Comparison of ENCODE assay signal across 11 cellular contexts in the genomic region with DNA sequence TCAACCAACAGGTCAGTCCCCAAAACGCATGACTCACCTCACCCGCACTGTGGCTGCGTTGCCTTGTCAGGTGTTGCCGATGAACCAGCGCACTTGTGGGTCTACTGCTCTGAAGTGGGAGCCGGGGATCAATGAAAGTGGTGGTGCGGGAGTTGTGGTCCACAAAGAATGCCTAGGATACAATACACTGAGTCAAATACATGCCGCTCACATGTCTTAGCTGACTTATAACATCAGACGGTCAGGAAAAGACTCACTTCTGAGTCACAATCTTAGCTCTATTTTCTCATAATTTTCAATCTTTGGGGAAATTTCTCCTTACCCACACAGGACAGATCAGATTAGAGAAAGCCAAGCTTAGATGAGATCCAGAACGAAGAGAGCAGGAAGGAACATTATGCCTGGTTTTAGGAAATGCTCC.
A peak's percentile ranks its signal among the peaks of the same experiment; 100 is the strongest.
DNase-seq lines count a peak whose midpoint lies in the region; ATAC-seq and TF ChIP-seq lines count a peak whose summit lies in the region.
"Had no signal": no experiment of that assay in that cellular context is flagged by ENCODE, and none has a peak within 500 bp of the region (broad histone marks: within the 10 kb centered on the region; RNA-seq: fewer than 3 reads in every experiment).

No MANE protein-coding gene starts in this region.

- H3K4me3 ChIP-seq in esophagus muscularis mucosa: no peak overlapping the region

- no peak overlapping the region for H3K27ac ChIP-seq in esophagus muscularis mucosa (replicated peaks in 1 of 4)

- no peaks in the 10 kb centered on the region for H3K9me3 ChIP-seq in esophagus muscularis mucosa

- intact Hi-C loops in activated CD4-positive, alpha-beta T cell treated with anti-CD3 and anti-CD28 coated beads, Interleukin-2, amount 10 ng/mL, durations not matched to agents 24 days and 14 days (cut with micrococcal nuclease): no loop called here
- intact Hi-C loops in esophagus muscularis mucosa (cut with DNase I): no loop called here

- peaks cover 0 to 6% (median 0%) of the 10 kb centered on the region in 4 donors for H3K36me3 ChIP-seq in esophagus muscularis mucosa

- H3K36me3 Mint-ChIP-seq in activated CD4-positive, alpha-beta T cell treated with anti-CD3 and anti-CD28 coated beads, Interleukin-2, amount 10 ng/mL, durations not matched to agents 24 days and 14 days (ENCODE audit: low read depth): peaks cover 2% of the 10 kb centered on the region
- H3K36me3 Mint-ChIP-seq in effector memory CD8-positive, alpha-beta T cell (ENCODE audit: insufficient read depth): no peaks in the 10 kb centered on the region

- WGBS in esophagus muscularis mucosa: 93% methylated on average over 10 of the region's 10 CpGs

- peak overlapping the region; percentile 35 for H3K27ac Mint-ChIP-seq in activated CD4-positive, alpha-beta T cell treated with anti-CD3 and anti-CD28 coated beads, Interleukin-2, amount 10 ng/mL, durations not matched to agents 24 days and 14 days
- H3K27ac Mint-ChIP-seq in effector memory CD8-positive, alpha-beta T cell: no peak overlapping the region

- peak overlapping the region; percentile 5 for H3K4me3 Mint-ChIP-seq in activated CD4-positive, alpha-beta T cell treated with anti-CD3 and anti-CD28 coated beads, Interleukin-2, amount 10 ng/mL, durations not matched to agents 24 days and 14 days
- no peak overlapping the region for H3K4me3 Mint-ChIP-seq in effector memory CD8-positive, alpha-beta T cell

- no peaks in the 10 kb centered on the region for H3K27me3 Mint-ChIP-seq in activated CD4-positive, alpha-beta T cell treated with anti-CD3 and anti-CD28 coated beads, Interleukin-2, amount 10 ng/mL, durations not matched to agents 24 days and 14 days
- H3K27me3 Mint-ChIP-seq in effector memory CD8-positive, alpha-beta T cell: peaks cover 4 to 12% of the 10 kb centered on the region in 2 donors

- no peak for TF ChIP-seq POLR2A in esophagus muscularis mucosa (IDR thresholded peaks at IDR 0.05; ENCODE audit: low read depth)

- TF ChIP-seq EP300 in esophagus muscularis mucosa (IDR thresholded peaks at IDR 0.05): no peak

- TF ChIP-seq CTCF in esophagus muscularis mucosa (IDR thresholded peaks at IDR 0.05): no peak

- peaks cover 0 to 10% (median 4%) of the 10 kb centered on the region in 4 donors for H3K4me1 ChIP-seq in esophagus muscularis mucosa

- peak; percentile 43 for ATAC-seq in effector memory CD8-positive, alpha-beta T cell (replicated peaks)
- no peak for ATAC-seq in HG03520 (IDR thresholded peaks at IDR 0.05; ENCODE audit: unreplicated experiment)

- peak; percentile 31 for DNase-seq in HK-2 (ENCODE audit: unreplicated experiment)
- DNase-seq in activated CD4-positive, alpha-beta T cell treated with anti-CD3 and anti-CD28 coated beads, Interleukin-2, amount 10 ng/mL, durations not matched to agents 24 days and 14 days: peak; percentile 66
- no peak for DNase-seq in effector memory CD8-positive, alpha-beta T cell
- DNase-seq in stimulated activated CD4-positive, alpha-beta T cell treated with anti-CD3 and anti-CD28 coated beads, Interleukin-2, amount 100 ng/mL, for 24 hours: peak; percentile 53 to 67
- DNase-seq in NCI-H82 (lab: John Stamatoyannopoulos, UW): no peak
- DNase-seq in esophagus muscularis mucosa (ENCODE audit: extremely low spot score): no peak
- DNase-seq in hypothalamus (lab: John Stamatoyannopoulos, UW): no peak
- DNase-seq: cerebellar nuclear complex, KBM-7, NCI-H524 treated with DMSO at 0.1 percent for 48 hours had no signal

- H3K9me3 Mint-ChIP-seq in activated CD4-positive, alpha-beta T cell treated with anti-CD3 and anti-CD28 coated beads, Interleukin-2, amount 10 ng/mL, durations not matched to agents 24 days and 14 days: peaks cover 3% of the 10 kb centered on the region
- no peaks in the 10 kb centered on the region for H3K9me3 Mint-ChIP-seq in effector memory CD8-positive, alpha-beta T cell

- H3K4me1 Mint-ChIP-seq in activated CD4-positive, alpha-beta T cell treated with anti-CD3 and anti-CD28 coated beads, Interleukin-2, amount 10 ng/mL, durations not matched to agents 24 days and 14 days: peaks cover 48% of the 10 kb centered on the region
- peaks cover 24 to 26% of the 10 kb centered on the region in 2 donors for H3K4me1 Mint-ChIP-seq in effector memory CD8-positive, alpha-beta T cell (ENCODE audit: low read depth in 2 of 2)

- no peaks in the 10 kb centered on the region for H3K27me3 ChIP-seq in esophagus muscularis mucosa

Comparison
In these comparisons a context has a peak if more than half of its experiments do, and no peak if none do; other contexts are left out.
1. DNase-seq: peak in HK-2 (single experiment), activated CD4-positive, alpha-beta T cell treated with anti-CD3 and anti-CD28 coated beads, Interleukin-2, amount 10 ng/mL, durations not matched to agents 24 days and 14 days (single experiment) and stimulated activated CD4-positive, alpha-beta T cell treated with anti-CD3 and anti-CD28 coated beads, Interleukin-2, amount 100 ng/mL, for 24 hours (2 of 2); none in effector memory CD8-positive, alpha-beta T cell (0 of 3), NCI-H82 (single experiment), esophagus muscularis mucosa (single experiment) and hypothalamus (0 of 51).